Comparison of ENCODE assay signal across 10 cellular contexts in genomic region chr10:4243651-4244050, GRCh38.
DNase-seq lines count a peak whose midpoint lies in the region; ATAC-seq and TF ChIP-seq lines count a peak whose summit lies in the region.
"Had no signal": no experiment of that assay in that cellular context is flagged by ENCODE, and none has a peak within 500 bp of the region (broad histone marks: within the 10 kb centered on the region; RNA-seq: fewer than 3 reads in every experiment).

No MANE protein-coding gene starts in this region.

- TF ChIP-seq EP300 in sigmoid colon (IDR thresholded peaks at IDR 0.05): peak in 1 of 4 donors; percentile 77

- H2AFZ ChIP-seq in GM23248 (no peak overlapping the region), fibroblast of lung (ENCODE audit: low read length) (no peak overlapping the region)

- peaks cover 78% of the 10 kb centered on the region for H3F3A ChIP-seq in GM23248 (ENCODE audit: insufficient read depth)

- H3K9ac ChIP-seq in GM23248: peak overlapping the region; percentile 95
- H3K9ac ChIP-seq in fibroblast of lung (ENCODE audit: insufficient read depth, low read length): peak overlapping the region; percentile 73

- H3K79me2 ChIP-seq in GM23248 (ENCODE audit: insufficient read depth) (no peaks in the 10 kb centered on the region), fibroblast of lung (ENCODE audit: control insufficient read depth, insufficient read depth, low read length) (no peaks in the 10 kb centered on the region)

- H3K4me2 ChIP-seq in GM23248 (ENCODE audit: unreplicated experiment) (peak overlapping the region; percentile 92), fibroblast of lung (ENCODE audit: extremely low read depth, insufficient read depth, low read length) (peak overlapping the region; percentile 76)

- peak; percentile 88 for ATAC-seq in RWPE2 (ENCODE audit: low read depth)
- ATAC-seq in HG03378 (IDR thresholded peaks at IDR 0.05; ENCODE audit: unreplicated experiment): no peak
- no peak for ATAC-seq in HG02588 (IDR thresholded peaks at IDR 0.05; ENCODE audit: unreplicated experiment)

- TF ChIP-seq CTCF in RWPE2 (IDR thresholded peaks at IDR 0.05; ENCODE audit: poor library complexity, severe bottlenecking): no peak
- TF ChIP-seq CTCF in fibroblast of lung (conservative IDR thresholded peaks at IDR 0.05 in 1 of 2, IDR thresholded peaks at IDR 0.05 in 1 of 2; ENCODE audit: low read depth in 1 of 2, low read length in 2 of 2): no peak
- no peak for TF ChIP-seq CTCF in sigmoid colon (IDR thresholded peaks at IDR 0.05)

- H3K4me1 ChIP-seq in GM23248 (ENCODE audit: insufficient read depth) (peaks cover 75% of the 10 kb centered on the region), RWPE2 (ENCODE audit: insufficient read depth, poor library complexity, severe bottlenecking) (peaks cover 45% of the 10 kb centered on the region), fibroblast of lung (ENCODE audit: control insufficient read depth, extremely low read depth, insufficient read depth, low read length) (peaks cover 18% of the 10 kb centered on the region), sigmoid colon (peaks cover 0 to 65% (median 39%) of the 10 kb centered on the region in 4 donors)

- TF ChIP-seq POLR2A in sigmoid colon (IDR thresholded peaks at IDR 0.05): no peak

- H3K4me3 ChIP-seq in GM23248 (peak overlapping the region; percentile 74), RWPE2 (ENCODE audit: severe bottlenecking) (no peak overlapping the region), fibroblast of lung (replicated peaks in 1 of 4; ENCODE audit: control extremely low read depth in 1 of 4, insufficient read depth in 1 of 4, low read depth in 3 of 4, low read length in 4 of 4) (peak overlapping the region; percentile 7 to 36 (median 32)), sigmoid colon (peak overlapping the region in 3 of 4 donors; percentile 31 to 47 (median 34))

- no peaks in the 10 kb centered on the region for H3K27me3 ChIP-seq in GM23248 (replicated peaks; ENCODE audit: insufficient read depth)
- no peaks in the 10 kb centered on the region for H3K27me3 ChIP-seq in RWPE2 (ENCODE audit: insufficient read depth, poor library complexity, severe bottlenecking)
- no peaks in the 10 kb centered on the region for H3K27me3 ChIP-seq in fibroblast of lung (ENCODE audit: control insufficient read depth, insufficient read depth, low read length)
- H3K27me3 ChIP-seq in sigmoid colon: no peaks in the 10 kb centered on the region

- peak overlapping the region; percentile 99 for H3K27ac ChIP-seq in GM23248
- H3K27ac ChIP-seq in RWPE2 (ENCODE audit: poor library complexity, severe bottlenecking): peak overlapping the region; percentile 94
- H3K27ac ChIP-seq in fibroblast of lung (ENCODE audit: insufficient read depth, low read length): peak overlapping the region; percentile 97
- H3K27ac ChIP-seq in sigmoid colon: peak overlapping the region; percentile 82 to 88 (median 87)

- H4K20me1 ChIP-seq in GM23248 (ENCODE audit: insufficient read depth) (no peaks in the 10 kb centered on the region), fibroblast of lung (ENCODE audit: control insufficient read depth, extremely low read depth, insufficient read depth, low read length) (no peaks in the 10 kb centered on the region)

- intact Hi-C loops in sigmoid colon (cut with DNase I): loop anchor here (5.0 to 10.0 kb wide), 3 partner anchors 359 to 461 kb away; no protein-coding TSS in a partner anchor

- H3K9me3 ChIP-seq in GM23248 (ENCODE audit: low read depth) (no peaks in the 10 kb centered on the region), RWPE2 (ENCODE audit: severe bottlenecking) (no peaks in the 10 kb centered on the region), fibroblast of lung (ENCODE audit: control insufficient read depth, insufficient read depth, low read depth, low read length) (no peaks in the 10 kb centered on the region), sigmoid colon (no peaks in the 10 kb centered on the region)

- WGBS in GM23248 (ENCODE audit: low coverage in 1 of 2, low lambda C conversion rate in 2 of 2, missing lambda C conversion rate in 2 of 2), 2 experiments: 0% methylated on average over 1 of the region's 1 CpG
- WGBS in sigmoid colon, 2 donors: 69 to 72% methylated on average over 1 of the region's 1 CpG

- DNase-seq in GM23248 (peak; percentile 98), RWPE2 (ENCODE audit: low spot score) (no peak), fibroblast of lung (ENCODE audit: low read depth in 2 of 2) (peak; percentile 100), sigmoid colon (peak; percentile 67), ureter (ENCODE audit: low spot score) (no peak)
- no peak for DNase-seq in central memory CD4-positive, alpha-beta T cell
- DNase-seq: anterior cingulate cortex, NCI-H82 had no signal

- in situ Hi-C loops in GM23248 (cut with MboI): loop anchor here (10.0 to 25.0 kb wide), 3 partner anchors 459 to 1006 kb away; partner anchors contain the start of gene KLF6

- no peaks in the 10 kb centered on the region for H3K36me3 ChIP-seq in GM23248 (ENCODE audit: low read depth)
- no peaks in the 10 kb centered on the region for H3K36me3 ChIP-seq in RWPE2 (ENCODE audit: low read depth)
- no peaks in the 10 kb centered on the region for H3K36me3 ChIP-seq in fibroblast of lung (ENCODE audit: control insufficient read depth, insufficient read depth, low read length)
- no peaks in the 10 kb centered on the region for H3K36me3 ChIP-seq in sigmoid colon

- H3K9me2 ChIP-seq in GM23248 (ENCODE audit: insufficient read depth): no peaks in the 10 kb centered on the region

Comparison
In these comparisons a context has a peak if more than half of its experiments do, and no peak if none do; other contexts are left out.
1. DNase-seq: peak in GM23248 (single experiment), fibroblast of lung (2 of 2) and sigmoid colon (single experiment); none in RWPE2 (single experiment), ureter (single experiment) and central memory CD4-positive, alpha-beta T cell (single experiment).
2. Peak in every context shown above with its lines, with median percentiles within 50 percentile points of each other: H3K27ac ChIP-seq.